ENCODE assay signal across 10 cellular contexts in the genomic region with DNA sequence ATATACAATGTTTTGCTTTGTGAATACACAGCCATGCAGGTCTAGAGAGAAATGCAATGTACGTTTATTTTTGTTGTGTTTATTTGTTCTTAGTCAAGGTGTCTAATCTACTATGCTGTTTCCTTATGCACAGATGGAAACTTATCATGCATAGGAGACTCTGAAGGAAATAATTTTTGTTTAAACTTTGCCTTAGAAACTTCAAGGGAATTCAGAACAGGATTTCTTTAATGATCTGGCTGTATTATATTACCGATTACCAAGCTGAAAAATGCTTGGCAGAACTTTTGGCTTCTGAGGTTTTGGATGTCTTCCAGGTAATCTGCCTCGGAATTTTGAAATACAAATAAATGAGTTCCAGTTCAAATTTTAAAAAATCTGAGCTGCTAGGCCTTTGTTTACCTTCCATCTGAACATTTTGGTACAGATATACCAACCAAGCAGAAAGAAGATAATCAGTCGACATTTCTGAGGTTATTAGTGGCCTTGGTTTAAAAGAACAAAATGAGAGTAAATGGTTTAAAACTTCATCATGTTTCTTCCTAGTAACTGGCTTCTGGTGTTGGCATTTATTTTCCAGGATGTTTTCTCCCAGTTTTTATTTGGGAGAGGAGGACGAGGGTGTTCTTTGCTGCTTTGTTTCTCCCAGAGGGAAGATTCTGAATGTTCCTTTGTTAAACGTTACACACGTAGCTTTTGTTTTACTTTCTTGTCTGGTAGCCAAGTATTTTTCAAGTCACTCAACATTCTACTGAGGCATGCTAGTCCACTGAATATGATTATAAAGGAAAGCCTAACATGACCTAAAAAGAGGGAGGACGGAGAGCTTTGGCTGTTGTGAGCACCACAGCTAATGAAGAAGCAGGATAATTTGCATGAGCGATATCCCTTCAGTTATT.
DNase-seq lines count a peak whose midpoint lies in the region; ATAC-seq, FAIRE-seq and TF ChIP-seq lines count a peak whose summit lies in the region.
"Had no signal": no experiment of that assay in that cellular context is flagged by ENCODE, and none has a peak within 500 bp of the region (broad histone marks: within the 10 kb centered on the region; RNA-seq: fewer than 3 reads in every experiment).

No MANE protein-coding gene starts in this region.

- CTCF ChIA-PET in GM10248 (lab: Yijun Ruan, JAX): no interaction called here

- DNase-seq in DMS79 (lab: John Stamatoyannopoulos, UW): peak; percentile 52
- DNase-seq in SK-MEL-5 (ENCODE audit: low read depth, low spot score): peak; percentile 91
- no peak for DNase-seq in frontal cortex (ENCODE audit: low spot score in 2 of 2)
- DNase-seq in renal cortical epithelial cell (ENCODE audit: low read depth): peak; percentile 75
- no peak for DNase-seq in GM10248 (ENCODE audit: extremely low spot score)
- DNase-seq in NCI-H1048 (lab: John Stamatoyannopoulos, UW): no peak
- DNase-seq: DND-41, NCI-H187 treated with DMSO at 0.1 percent for 48 hours had no signal

- ATAC-seq in HG02852 (IDR thresholded peaks at IDR 0.05; ENCODE audit: unreplicated experiment) (no peak), GM21717 (IDR thresholded peaks at IDR 0.05; ENCODE audit: unreplicated experiment) (no peak)

- TF ChIP-seq CTCF in GM10248 (IDR thresholded peaks at IDR 0.05; ENCODE audit: control extremely low read depth, extremely low read depth, low read depth, missing control alignments): no peak

- peak; percentile 85 for FAIRE-seq in frontal cortex (lab: Jason Lieb, UNC)

- POLR2A ChIA-PET in GM10248 (lab: Yijun Ruan, JAX): no interaction called here

- in situ Hi-C loops in SK-MEL-5 (cut with HindIII; ENCODE audit: low pct_unique_long_range_greater_than_20kb, low sequenced_read_pairs): no loop called here

Comparison
In these comparisons a context has a peak if more than half of its experiments do, and no peak if none do; other contexts are left out.
1. DNase-seq: peak in DMS79 (single experiment), SK-MEL-5 (single experiment) and renal cortical epithelial cell (single experiment); none in frontal cortex (0 of 2), GM10248 (single experiment) and NCI-H1048 (single experiment).